ENCODE assay signal across 1 cellular context in genomic region chr21:29074007-29074376, GRCh38.
A peak's percentile ranks its signal among the peaks of the same experiment; 100 is the strongest.
TF ChIP-seq lines count a peak whose summit lies in the region.

No MANE protein-coding gene starts in this region.

TF ChIP-seq in GM12878, 131 proteins besides CTCF, POLR2A, EP300 and RAD21:
- TF ChIP-seq PML (IDR thresholded peaks at IDR 0.05; ENCODE audit: low read length) (peak; percentile 5; the same call in 1 of the 2 replicates), NKRF (conservative IDR thresholded peaks at IDR 0.05) (peak; percentile 6; the same call in 1 of the 2 replicates), PAX8 (IDR thresholded peaks at IDR 0.05) (peak; percentile 67; the same call in 1 of the 2 replicates), USF1 (IDR thresholded peaks at IDR 0.05; ENCODE audit: borderline replicate concordance, extremely low read length, insufficient read depth, low read depth, low read length) (no peak), ZBTB40 (IDR thresholded peaks at IDR 0.05; ENCODE audit: borderline replicate concordance) (peak; percentile 6; the same call in 1 of the 2 replicates), RFX5 (IDR thresholded peaks at IDR 0.05; ENCODE audit: low read depth, low read length) (peak; percentile 17), RB1 (IDR thresholded peaks at IDR 0.05; ENCODE audit: borderline replicate concordance) (no peak), ATF3 (IDR thresholded peaks at IDR 0.05; ENCODE audit: borderline replicate concordance, extremely low read depth, low read depth, low read length) (no peak), BACH1 (IDR thresholded peaks at IDR 0.05; ENCODE audit: borderline replicate concordance) (no peak), TCF12 (IDR thresholded peaks at IDR 0.05; ENCODE audit: low read depth, low read length) (no peak), GATAD2B (conservative IDR thresholded peaks at IDR 0.05; ENCODE audit: low read depth) (no peak), SKIL (IDR thresholded peaks at IDR 0.05; ENCODE audit: low read depth, poor library complexity, severe bottlenecking) (no peak), RELA (IDR thresholded peaks at IDR 0.05; ENCODE audit: borderline replicate concordance, partially characterized antibody) (no peak), ATF2 (IDR thresholded peaks at IDR 0.05; ENCODE audit: low read length) (0 out of 2 replicates have a peak, but pooled peaks have one; percentile 44), IKZF2 (IDR thresholded peaks at IDR 0.05) (0 out of 4 replicates have a peak, but pooled peaks of 1 of the 2 experiments have one; percentile 1), SMARCA5 (IDR thresholded peaks at IDR 0.05) (no peak), MTA2 (IDR thresholded peaks at IDR 0.05; ENCODE audit: low read depth) (no peak), CHD2 (IDR thresholded peaks at IDR 0.05; ENCODE audit: borderline replicate concordance, low read depth, low read length) (no peak), ETV6 (conservative IDR thresholded peaks at IDR 0.05 in 1 of 2, IDR thresholded peaks at IDR 0.05 in 1 of 2; ENCODE audit: borderline replicate concordance in 1 of 2, low read depth in 1 of 2) (no peak), ZNF384 (IDR thresholded peaks at IDR 0.05; ENCODE audit: borderline replicate concordance, low read depth, low read length) (0 out of 2 replicates have a peak, but pooled peaks have one; percentile 27)
TF ChIP-seq in GM12878: peak in this region for 8.
